In genomic region chr4:39706829-39707511, GRCh38 we compare ENCODE assay signal across 11 cellular contexts. TPM values are rescaled to one million over a fixed set of nuclear protein-coding genes. Genes with fewer than 3 reads are reported as not detected.
DNase-seq lines count a peak whose midpoint lies in the region; ATAC-seq and TF ChIP-seq lines count a peak whose summit lies in the region.
"Had no signal": no experiment of that assay in that cellular context is flagged by ENCODE, and none has a peak within 500 bp of the region (broad histone marks: within the 10 kb centered on the region; RNA-seq: fewer than 3 reads in every experiment).

No MANE protein-coding gene starts in this region.

- no peak overlapping the region for H3K4me3 ChIP-seq in stomach
- H3K4me3 ChIP-seq: BLaER1 treated with 17β-estradiol and CSF1 and Interleukin-3, amounts not matched to agents 10 nM and 100 nM; SK-N-MC had no signal

- no peaks in the 10 kb centered on the region for H3K9me3 ChIP-seq in stomach

- H3K36me3 Mint-ChIP-seq in activated T-cell treated with anti-CD3 and anti-CD28 coated beads, Interleukin-2, amount 50 U/mL, for 72 hours (ENCODE audit: insufficient read depth in 2 of 2): peaks cover 0 to 7% of the 10 kb centered on the region in 2 donors

- peak overlapping the region in 1 of 2 donors; percentile 21 for H3K4me3 Mint-ChIP-seq in activated T-cell treated with anti-CD3 and anti-CD28 coated beads, Interleukin-2, amount 50 U/mL, for 72 hours

- TF ChIP-seq POLR2A in stomach (IDR thresholded peaks at IDR 0.05): no peak

- 84 to 88% (median 85%) methylated on average over 10 of the region's 10 CpGs for WGBS in stomach, 5 donors

- no peak for TF ChIP-seq CTCF in stomach (IDR thresholded peaks at IDR 0.05)

- peaks cover 7 to 16% (median 14%) of the 10 kb centered on the region in 4 donors for H3K36me3 ChIP-seq in stomach

- no peaks in the 10 kb centered on the region for H3K9me3 Mint-ChIP-seq in activated T-cell treated with anti-CD3 and anti-CD28 coated beads, Interleukin-2, amount 50 U/mL, for 72 hours
- H3K9me3 Mint-ChIP-seq: activated T-helper 2 cell treated with anti-CD3 and anti-CD28 coated beads, Interferon-gamma antibody, Interleukin-2, Interleukin-4, amounts not matched to agents 10 μg/mL and 5 μg/mL and 100 μg/mL, durations not matched to agents 14 hours and 24 hours and 36 hours had no signal

- peak overlapping the region; percentile 33 to 66 (median 55) for H3K27ac ChIP-seq in stomach
- H3K27ac ChIP-seq: SK-N-MC had no signal

- DNase-seq in activated T-cell treated with anti-CD3 and anti-CD28 coated beads, Interleukin-2, amount 50 U/mL, for 72 hours: peak in 1 of 2 donors; percentile 12
- no peak for DNase-seq in activated T-cell treated with anti-CD3 and anti-CD28 coated beads, Interleukin-2, amount 50 U/mL, for 1 hour
- DNase-seq in T1000 (lab: John Stamatoyannopoulos, UW) (peak; percentile 30), iris pigment epithelial cell (ENCODE audit: low read depth) (peak; percentile 56), stomach (no peak), KG1 (lab: John Stamatoyannopoulos, UW) (no peak), nucleus accumbens (lab: John Stamatoyannopoulos, UW) (no peak), midbrain (lab: John Stamatoyannopoulos, UW) (no peak)

- peaks cover 51% of the 10 kb centered on the region for H3K4me1 Mint-ChIP-seq in activated T-cell treated with anti-CD3 and anti-CD28 coated beads, Interleukin-2, amount 50 U/mL, for 72 hours (ENCODE audit: low read depth)

- intact Hi-C loops in stomach (cut with DNase I; ENCODE audit: low total_unique reads): no loop called here

- no peaks in the 10 kb centered on the region for H3K27me3 Mint-ChIP-seq in activated T-cell treated with anti-CD3 and anti-CD28 coated beads, Interleukin-2, amount 50 U/mL, for 72 hours (ENCODE audit: low read depth)

- no peak for TF ChIP-seq EP300 in stomach (IDR thresholded peaks at IDR 0.05)

- H3K27me3 ChIP-seq in stomach: no peaks in the 10 kb centered on the region
- H3K27me3 ChIP-seq: BLaER1 treated with 17β-estradiol and CSF1 and Interleukin-3, amounts not matched to agents 10 nM and 100 nM had no signal

- peak; percentile 71 to 89 for ATAC-seq in activated T-cell treated with anti-CD3 and anti-CD28 coated beads, Interleukin-2, amount 50 U/mL, for 72 hours (replicated peaks in 1 of 2)

- peaks cover 22 to 74% (median 46%) of the 10 kb centered on the region in 4 donors for H3K4me1 ChIP-seq in stomach

- peak overlapping the region; percentile 73 for H3K27ac Mint-ChIP-seq in activated T-cell treated with anti-CD3 and anti-CD28 coated beads, Interleukin-2, amount 50 U/mL, for 72 hours
- H3K27ac Mint-ChIP-seq: activated T-helper 2 cell treated with anti-CD3 and anti-CD28 coated beads, Interferon-gamma antibody, Interleukin-2, Interleukin-4, amounts not matched to agents 10 μg/mL and 5 μg/mL and 100 μg/mL, durations not matched to agents 14 hours and 24 hours and 36 hours had no signal

RNA-seq across cellular contexts. Expression of gene UBE2K, which starts 9.0 kb away (rescaled TPM):
- total RNA-seq in activated T-cell treated with anti-CD3 and anti-CD28 coated beads, Interleukin-2, amount 50 U/mL, for 72 hours: 10 to 100 TPM; 79.2 to 84.7 TPM
- 100 to 1,000 TPM in 1 of 5 donors, 10 to 100 TPM in 3, 1 to 10 TPM in 1; 7.0 to 187 (median 68.3) TPM for total RNA-seq in stomach
- polyA plus RNA-seq in stomach: 10 to 100 TPM; 23.8 to 30.1 (median 24.1) TPM

Comparison
In these comparisons a context has a peak if more than half of its experiments do, and no peak if none do; other contexts are left out.
1. DNase-seq: peak in T1000 (single experiment) and iris pigment epithelial cell (single experiment); none in activated T-cell treated with anti-CD3 and anti-CD28 coated beads, Interleukin-2, amount 50 U/mL, for 1 hour (single experiment), stomach (single experiment), KG1 (single experiment), nucleus accumbens (0 of 56) and midbrain (single experiment).